ENCODE assay signal across 10 cellular contexts in genomic region chr1:20255666-20256065, GRCh38. TPM values are rescaled to one million over a fixed set of nuclear protein-coding genes. Genes with fewer than 3 reads are reported as not detected.
DNase-seq lines count a peak whose midpoint lies in the region; ATAC-seq and TF ChIP-seq lines count a peak whose summit lies in the region.
"Had no signal": no experiment of that assay in that cellular context is flagged by ENCODE, and none has a peak within 500 bp of the region (broad histone marks: within the 10 kb centered on the region; RNA-seq: fewer than 3 reads in every experiment).

No MANE protein-coding gene starts in this region.

- H3K27ac ChIP-seq in Panc1 (ENCODE audit: low read length): no peak overlapping the region
- H3K27ac ChIP-seq: left lung had no signal

- in situ Hi-C loops in Panc1 (cut with HindIII; ENCODE audit: low pct_unique_long_range_greater_than_20kb, low sequenced_read_pairs): no loop called here

- no peaks in the 10 kb centered on the region for H3K9me3 ChIP-seq in Panc1 (ENCODE audit: control insufficient read depth, insufficient read depth, low read depth, low read length)
- H3K9me3 ChIP-seq: left lung had no signal

- CTCF ChIA-PET in Panc1 (lab: Charles Lee): no interaction called here

- ATAC-seq in Panc1 (peak; percentile 39), GM21447 (IDR thresholded peaks at IDR 0.05; ENCODE audit: unreplicated experiment) (no peak), GM18909 (IDR thresholded peaks at IDR 0.05; ENCODE audit: poor library complexity, unreplicated experiment) (no peak), GM19035 (IDR thresholded peaks at IDR 0.05; ENCODE audit: unreplicated experiment) (no peak)
- ATAC-seq: left lung had no signal

- H3K27me3 ChIP-seq in Panc1 (ENCODE audit: control insufficient read depth, insufficient read depth, low read length): no peaks in the 10 kb centered on the region; the same call in 1 of the 2 replicates

- DNase-seq in A172 (ENCODE audit: low spot score): peak; percentile 73
- DNase-seq in ELR (ENCODE audit: low read depth): peak; percentile 63
- no peak for DNase-seq in Panc1 (ENCODE audit: low read depth, low spot score)
- peak; percentile 33 for DNase-seq in fibroblast of peridontal ligament (ENCODE audit: extremely low read depth)
- DNase-seq in stimulated activated naive CD4-positive, alpha-beta T cell (lab: John Stamatoyannopoulos, UW): no peak
- DNase-seq: aorta, left lung had no signal

- H3K4me3 ChIP-seq in Panc1 (ENCODE audit: low read depth in 2 of 2, low read length in 2 of 2): no peak overlapping the region
- H3K4me3 ChIP-seq: left lung had no signal

- POLR2A ChIA-PET in Panc1 (lab: Charles Lee): interaction anchor here (0.6 kb wide), 1 partner anchor 134 kb away, joined by 3 read pairs; no protein-coding TSS in a partner anchor

- BruUV-seq in Panc1 (replicated peaks; lab: Mats Ljungman, UMichigan): no TSS peak

- peaks cover 1% of the 10 kb centered on the region; the same call in 1 of the 2 replicates for H3K4me1 ChIP-seq in Panc1 (ENCODE audit: control insufficient read depth, insufficient read depth, low read length)
- H3K4me1 ChIP-seq: left lung had no signal

- intact Hi-C loops in Panc1 (cut with micrococcal nuclease; ENCODE audit: unreplicated experiment): no loop called here

- no peak for TF ChIP-seq CTCF in Panc1 (IDR thresholded peaks at IDR 0.05)

- H3K36me3 ChIP-seq in Panc1 (ENCODE audit: control insufficient read depth, insufficient read depth, low read length): no peaks in the 10 kb centered on the region
- H3K36me3 ChIP-seq: left lung had no signal

RNA-seq across cellular contexts. Expression of gene VWA5B1, which starts 35.0 kb away (rescaled TPM):
- not detected in 2 replicates for total RNA-seq in A172 (2014; rRNA removed; shearing (Covaris generic))
- total RNA-seq in Panc1 (2021; ENCODE audit: unreplicated experiment): not detected
- not detected for polyA plus RNA-seq in Panc1 (2012; ENCODE audit: insufficient read length)
- total RNA-seq: aorta had no signal
- polyA plus RNA-seq: aorta had no signal

Comparison
In these comparisons a context has a peak if more than half of its experiments do, and no peak if none do; other contexts are left out.
1. DNase-seq: peak in A172 (single experiment), ELR (single experiment) and fibroblast of peridontal ligament (single experiment); none in Panc1 (single experiment) and stimulated activated naive CD4-positive, alpha-beta T cell (0 of 6).